22 cellular contexts compared by ENCODE assay signal in genomic region chr16:7246578-7246977, GRCh38.
A peak's percentile ranks its signal among the peaks of the same experiment; 100 is the strongest.
DNase-seq lines count a peak whose midpoint lies in the region; ATAC-seq lines count a peak whose summit lies in the region.
"Had no signal": no experiment of that assay in that cellular context is flagged by ENCODE, and none has a peak within 500 bp of the region (broad histone marks: within the 10 kb centered on the region; RNA-seq: fewer than 3 reads in every experiment).

No MANE protein-coding gene starts in this region.

- H3K36me3 ChIP-seq in iPS DF 6.9 (ENCODE audit: control insufficient read depth, insufficient read depth, low read length), result no peaks in the 10 kb centered on the region
- H3K36me3 ChIP-seq: tibial artery had no signal

- no peaks in the 10 kb centered on the region for H3K4me1 ChIP-seq in iPS DF 6.9 (ENCODE audit: control insufficient read depth, insufficient read depth, low read length)
- H3K4me1 ChIP-seq: tibial artery had no signal

- intact Hi-C loops in left ventricle myocardium superior (cut with micrococcal nuclease) (no loop called here), left cardiac atrium (cut with DNase I) (no loop called here)

- H3K27me3 ChIP-seq in iPS DF 6.9 (ENCODE audit: control insufficient read depth, insufficient read depth, low read length), result no peaks in the 10 kb centered on the region
- H3K27me3 ChIP-seq: tibial artery had no signal

- no peak overlapping the region for H3K27ac ChIP-seq in iPS DF 6.9 (ENCODE audit: low read length)
- H3K27ac ChIP-seq: tibial artery had no signal

- H3K9me3 ChIP-seq in iPS DF 6.9 (ENCODE audit: control insufficient read depth, insufficient read depth, low read length), result no peaks in the 10 kb centered on the region; the same call in none of the 2 replicates
- H3K9me3 ChIP-seq: tibial artery had no signal

- no peak overlapping the region for H3K4me3 ChIP-seq in iPS DF 6.9 (ENCODE audit: low read length)
- H3K4me3 ChIP-seq: tibial artery had no signal

- no CpG with 5 or more reads among the region's 6 CpGs for WGBS in iPS DF 6.9 (ENCODE audit: insufficient coverage, insufficient read length)

- ATAC-seq in left ventricle myocardium superior (no peak), left cardiac atrium (no peak), GM21825 (IDR thresholded peaks at IDR 0.05; ENCODE audit: unreplicated experiment) (no peak), GM19467 (IDR thresholded peaks at IDR 0.05; ENCODE audit: unreplicated experiment) (no peak)
- ATAC-seq: activated CD4-positive, alpha-beta T cell treated with anti-CD3 and anti-CD28 coated beads for 36 hours; natural killer cell treated with Interleukin-12 subunit alpha and Interleukin-12 subunit beta and Interleukin-15 and Interleukin-18, amount 100 ng/mL, for 72 hours; stimulated activated memory B cell treated with anti-CD40 and anti-IgM and Interleukin-4, amounts not matched to agents 10 μg/mL and 1 μg/mL and 100 μg/mL, for 72 hours had no signal

- DNase-seq in left ventricle myocardium superior (peak; percentile 43), left cardiac atrium (no peak), RPMI8226 (peak; percentile 46), iPS DF 6.9 (ENCODE audit: low read depth, low spot score) (peak; percentile 1), foreskin melanocyte (no peak)
- DNase-seq in stimulated activated naive CD4-positive, alpha-beta T cell (lab: John Stamatoyannopoulos, UW), result no peak
- DNase-seq: activated CD4-positive, alpha-beta T cell treated with anti-CD3 and anti-CD28 coated beads for 36 hours; anterior cingulate cortex; C1 segment of cervical spinal cord; DMS 273 treated with DMSO at 0.1 percent for 48 hours; effector memory CD4-positive, alpha-beta T cell; islet precursor cell; mesenchymal stem cell; NCI-H1048; NCI-H2081 treated with DMSO at 0.1 percent for 48 hours; NCI-H524; T-helper 9 cell; tibial artery had no signal

Comparison
In these comparisons a context has a peak if more than half of its experiments do, and no peak if none do; other contexts are left out.
1. DNase-seq: peak in left ventricle myocardium superior (single experiment), RPMI8226 (single experiment) and iPS DF 6.9 (single experiment); none in left cardiac atrium (single experiment), foreskin melanocyte (single experiment) and stimulated activated naive CD4-positive, alpha-beta T cell (0 of 6).